30 cellular contexts compared by ENCODE assay signal in the genomic region with DNA sequence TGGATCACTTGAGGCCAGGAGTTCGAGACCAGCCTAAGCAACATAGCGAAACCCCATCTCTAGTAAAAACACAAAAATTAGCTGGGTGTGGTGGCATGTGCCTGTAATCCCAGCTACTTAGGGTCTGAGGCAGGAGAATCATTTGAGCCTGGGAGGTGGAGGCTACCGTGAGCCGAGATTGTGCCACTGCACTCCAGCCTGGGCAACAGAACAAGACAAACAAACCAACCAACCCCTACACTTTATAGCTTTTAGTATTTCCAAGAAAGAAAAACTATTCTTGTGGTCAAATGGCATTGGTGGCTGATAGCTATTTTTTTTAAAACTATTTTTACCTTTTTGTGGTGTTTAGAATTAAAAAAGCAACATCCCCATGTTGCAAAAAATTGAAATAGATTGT.
"Had no signal": no experiment of that assay in that cellular context is flagged by ENCODE, and none has a peak within 500 bp of the region (broad histone marks: within the 10 kb centered on the region; RNA-seq: fewer than 3 reads in every experiment).

No MANE protein-coding gene starts in this region.

- H3K27ac ChIP-seq: adrenal gland, body of pancreas, esophagus squamous epithelium, gastroesophageal sphincter had no signal

- H3K36me3 ChIP-seq: adrenal gland, esophagus squamous epithelium, gastroesophageal sphincter had no signal

- H3K9me3 ChIP-seq: adrenal gland, body of pancreas, esophagus squamous epithelium, gastroesophageal sphincter had no signal

- ATAC-seq: activated CD4-positive, alpha-beta T cell treated with anti-CD3 and anti-CD28 coated beads for 36 hours; activated CD8-positive, alpha-beta memory T cell treated with anti-CD3 and anti-CD28 coated beads, Interleukin-2, amount 10 ng/mL, durations not matched to agents 7 days and 5 days; activated CD8-positive, alpha-beta T cell treated with anti-CD3 and anti-CD28 coated beads, Interleukin-2, amount 10 ng/mL, durations not matched to agents 7 days and 5 days; activated naive CD8-positive, alpha-beta T cell treated with anti-CD3 and anti-CD28 coated beads, Interleukin-2, amount 50 U/mL, for 24 hours; body of pancreas; effector memory CD8-positive, alpha-beta T cell; gastroesophageal sphincter; T-helper 17 cell had no signal

- FAIRE-seq: colon had no signal

- H3K4me1 ChIP-seq: body of pancreas, esophagus squamous epithelium, gastroesophageal sphincter had no signal

- DNase-seq: activated CD4-positive, alpha-beta memory T cell treated with anti-CD3 and anti-CD28 coated beads for 36 hours; activated CD4-positive, alpha-beta T cell treated with anti-CD3 and anti-CD28 coated beads for 36 hours; activated CD4-positive, alpha-beta T cell treated with anti-CD3 and anti-CD28 coated beads, Interleukin-2, amount 10 ng/mL, durations not matched to agents 24 days and 14 days; activated CD4-positive, CD25-positive, alpha-beta regulatory T cell; activated CD4-positive, CD25-positive, alpha-beta regulatory T cell treated with anti-CD3 and anti-CD28 coated beads, Interleukin-2, amount 50 U/mL, for 72 hours; activated CD8-positive, alpha-beta memory T cell treated with anti-CD3 and anti-CD28 coated beads, Interleukin-2, amount 10 ng/mL, durations not matched to agents 7 days and 5 days; activated CD8-positive, alpha-beta memory T cell treated with anti-CD3 and anti-CD28 coated beads, Interleukin-2, amount 50 U/mL, for 4 hours; activated CD8-positive, alpha-beta T cell treated with anti-CD3 and anti-CD28 coated beads, Interleukin-2, amount 10 ng/mL, durations not matched to agents 7 days and 5 days; activated effector memory CD4-positive, alpha-beta T cell treated with anti-CD3 and anti-CD28 coated beads, Interleukin-2, amount 50 U/mL, for 16 hours; activated naive CD4-positive, alpha-beta T cell treated with anti-CD3 and anti-CD28 coated beads for 36 hours; activated naive CD8-positive, alpha-beta T cell treated with anti-CD3 and anti-CD28 coated beads for 36 hours; activated naive CD8-positive, alpha-beta T cell treated with anti-CD3 and anti-CD28 coated beads, Interleukin-2, amount 50 U/mL, for 24 hours; activated T-cell treated with anti-CD3 and anti-CD28 coated beads, Interleukin-2, amount 50 U/mL, for 1 hour; activated T-cell treated with anti-CD3 and anti-CD28 coated beads, Interleukin-2, amount 50 U/mL, for 48 hours; adrenal gland; amygdala; aorta; body of pancreas; caudate nucleus; cortex of kidney; dermis blood vessel endothelial cell; effector CD4-positive, alpha-beta T cell; effector memory CD8-positive, alpha-beta T cell; erythroblast; esophagus squamous epithelium; foreskin melanocyte; T-helper 1 cell; T-helper 17 cell had no signal

- H3K27me3 ChIP-seq: adrenal gland, body of pancreas, esophagus squamous epithelium, gastroesophageal sphincter had no signal

- H3K4me3 ChIP-seq: adrenal gland, body of pancreas, esophagus squamous epithelium, gastroesophageal sphincter had no signal
